In genomic region chr11:6673523-6673922, GRCh38 we compare ENCODE assay signal across 19 cellular contexts.
"Had no signal": no experiment of that assay in that cellular context is flagged by ENCODE, and none has a peak within 500 bp of the region (broad histone marks: within the 10 kb centered on the region; RNA-seq: fewer than 3 reads in every experiment).

No MANE protein-coding gene starts in this region.

- H3K27ac Mint-ChIP-seq: nephron had no signal

- H3K4me2 ChIP-seq: smooth muscle cell had no signal

- H3K9me3 ChIP-seq: thoracic aorta, upper lobe of left lung had no signal

- H3K4me1 Mint-ChIP-seq: nephron had no signal

- H3K9me3 Mint-ChIP-seq: nephron had no signal

- H3K4me3 Mint-ChIP-seq: nephron had no signal

- H3K4me3 ChIP-seq: dorsolateral prefrontal cortex, lung, smooth muscle cell, thoracic aorta, upper lobe of left lung had no signal

- H3K27ac ChIP-seq: brain microvascular endothelial cell, thoracic aorta, WERI-Rb-1 had no signal

- ATAC-seq: left colon, sciatic nerve had no signal

- DNase-seq: activated CD4-positive, alpha-beta T cell treated with anti-CD3 and anti-CD28 coated beads for 1 hour; activated CD8-positive, alpha-beta memory T cell treated with anti-CD3 and anti-CD28 coated beads for 24 hours; aorta; brain microvascular endothelial cell; central memory CD4-positive, alpha-beta T cell; dorsolateral prefrontal cortex; glutamatergic neuron; hippocampal formation; islet precursor cell; left colon; nucleus accumbens; stimulated activated CD4-positive, alpha-beta T cell treated with anti-CD3 and anti-CD28 coated beads, Interleukin-4, amount 100 ng/mL, for 1 hour; upper lobe of left lung; WERI-Rb-1 had no signal

- H3K27me3 ChIP-seq: brain microvascular endothelial cell, dorsolateral prefrontal cortex, upper lobe of left lung had no signal

- H3K36me3 ChIP-seq: brain microvascular endothelial cell, thoracic aorta, upper lobe of left lung, WERI-Rb-1 had no signal
